10 cellular contexts compared by ENCODE assay signal in the genomic region with DNA sequence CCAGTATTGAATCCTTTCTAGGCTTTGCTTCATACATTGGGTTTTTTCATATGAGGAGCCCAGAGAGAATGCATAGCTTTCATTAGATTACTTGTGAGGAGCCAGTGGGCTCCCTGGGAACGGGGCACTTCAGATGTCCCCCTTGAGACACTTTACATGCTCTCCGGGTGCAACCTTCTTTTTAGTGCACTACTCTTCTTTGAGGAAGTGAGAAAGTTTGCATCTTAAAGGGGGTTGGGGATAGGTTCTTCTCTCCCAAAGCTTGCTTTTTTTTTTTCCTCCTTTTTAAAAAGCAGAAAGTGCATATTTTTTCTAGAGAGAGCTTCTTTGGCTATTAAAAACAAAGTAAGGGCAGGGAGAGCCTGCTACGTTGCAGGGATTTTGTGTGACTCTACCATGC. TPM values are rescaled to one million over a fixed set of nuclear protein-coding genes. Genes with fewer than 3 reads are reported as not detected.
A peak's percentile ranks its signal among the peaks of the same experiment; 100 is the strongest.
DNase-seq lines count a peak whose midpoint lies in the region; ATAC-seq and TF ChIP-seq lines count a peak whose summit lies in the region.
"Had no signal": no experiment of that assay in that cellular context is flagged by ENCODE, and none has a peak within 500 bp of the region (broad histone marks: within the 10 kb centered on the region; RNA-seq: fewer than 3 reads in every experiment).

No MANE protein-coding gene starts in this region.

- H3K36me3 ChIP-seq in DOHH2 (ENCODE audit: control insufficient read depth, low read length) (peaks cover 67% of the 10 kb centered on the region), OCI-LY1 (ENCODE audit: insufficient read depth, low read length) (peaks cover 43% of the 10 kb centered on the region), brain microvascular endothelial cell (replicated peaks) (no peaks in the 10 kb centered on the region), right lobe of liver (no peaks in the 10 kb centered on the region), SJCRH30 (peaks cover 11% of the 10 kb centered on the region)

- H3F3A ChIP-seq in DOHH2 (ENCODE audit: control insufficient read depth, insufficient read depth) (peaks cover 4% of the 10 kb centered on the region; the same call in 1 of the 2 replicates), OCI-LY1 (ENCODE audit: insufficient read depth, low read length) (no peaks in the 10 kb centered on the region)

- intact Hi-C loops in right lobe of liver (cut with DNase I) = no loop called here

- no peak for TF ChIP-seq CTCF in DOHH2 (IDR thresholded peaks at IDR 0.05; ENCODE audit: low read depth, low read length, poor library complexity, severe bottlenecking)
- TF ChIP-seq CTCF in OCI-LY1 (IDR thresholded peaks at IDR 0.05; ENCODE audit: low read length) = no peak
- TF ChIP-seq CTCF in brain microvascular endothelial cell (IDR thresholded peaks at IDR 0.05; ENCODE audit: low read depth, low read length, missing control alignments) = no peak
- TF ChIP-seq CTCF in right lobe of liver (IDR thresholded peaks at IDR 0.05) = no peak

- H3K9me2 ChIP-seq in DOHH2 (replicated peaks; ENCODE audit: control insufficient read depth, low read length) = no peaks in the 10 kb centered on the region
- no peaks in the 10 kb centered on the region for H3K9me2 ChIP-seq in OCI-LY1 (ENCODE audit: low read depth, low read length)

- H4K20me1 ChIP-seq in DOHH2 (ENCODE audit: control insufficient read depth, insufficient read depth, low read depth, low read length) (peaks cover 33% of the 10 kb centered on the region), OCI-LY1 (ENCODE audit: insufficient read depth, low read length) (no peaks in the 10 kb centered on the region)

- H3K79me2 ChIP-seq in DOHH2 (ENCODE audit: control insufficient read depth, low read length) (peaks cover 99% of the 10 kb centered on the region), OCI-LY1 (ENCODE audit: insufficient read depth, low read length) (peaks cover 79% of the 10 kb centered on the region)

- peak; percentile 27 for ATAC-seq in GM19324 (IDR thresholded peaks at IDR 0.05; ENCODE audit: low FRiP score, unreplicated experiment)
- peak; percentile 23 for ATAC-seq in HG02973 (IDR thresholded peaks at IDR 0.05; ENCODE audit: unreplicated experiment)
- ATAC-seq in right lobe of liver = no peak
- ATAC-seq: effector memory CD8-positive, alpha-beta T cell had no signal

- H2AFZ ChIP-seq in OCI-LY1 (ENCODE audit: low read length) = no peak overlapping the region

- DNase-seq in brain microvascular endothelial cell (no peak), right lobe of liver (no peak), SJCRH30 (no peak), KG1 (lab: John Stamatoyannopoulos, UW) (no peak)
- DNase-seq: effector memory CD8-positive, alpha-beta T cell; stimulated activated CD4-positive, alpha-beta T cell treated with anti-CD3 and anti-CD28 coated beads, Interleukin-12 subunit alpha, Interleukin-12 subunit beta, amount 100 ng/mL, for 4 hours had no signal

- no peak for TF ChIP-seq POLR2A in right lobe of liver (IDR thresholded peaks at IDR 0.05)

- H3K9me3 ChIP-seq in DOHH2 (ENCODE audit: control insufficient read depth, insufficient read depth, low read length) = no peaks in the 10 kb centered on the region
- H3K9me3 ChIP-seq in OCI-LY1 (ENCODE audit: low read length) = no peaks in the 10 kb centered on the region
- no peaks in the 10 kb centered on the region for H3K9me3 ChIP-seq in right lobe of liver
- H3K9me3 ChIP-seq in SJCRH30 (replicated peaks) = no peaks in the 10 kb centered on the region

- H3K4me3 ChIP-seq in DOHH2 (ENCODE audit: low read length) (peak overlapping the region; percentile 98), OCI-LY1 (ENCODE audit: low read depth, low read length, poor library complexity, severe bottlenecking) (peak overlapping the region; percentile 90), brain microvascular endothelial cell (ENCODE audit: low read depth, low read length) (no peak overlapping the region), right lobe of liver (no peak overlapping the region), SJCRH30 (no peak overlapping the region)

- WGBS in right lobe of liver (ENCODE audit: insufficient coverage, low coverage, low lambda C conversion rate, missing lambda C conversion rate) = 71% methylated on average over 3 of the region's 3 CpGs

- H3K4me1 ChIP-seq in DOHH2 (ENCODE audit: control insufficient read depth, low read length) = peaks cover 55% of the 10 kb centered on the region
- peaks cover 59% of the 10 kb centered on the region for H3K4me1 ChIP-seq in OCI-LY1 (ENCODE audit: insufficient read depth, low read length, severe bottlenecking)
- peaks cover 0 to 51% (median 18%) of the 10 kb centered on the region in 4 donors for H3K4me1 ChIP-seq in right lobe of liver
- peaks cover 12% of the 10 kb centered on the region; the same call in 1 of the 2 replicates for H3K4me1 ChIP-seq in SJCRH30

- in situ Hi-C loops in brain microvascular endothelial cell (cut with HindIII; ENCODE audit: low pct_ligation_motif_present, low sequenced_read_pairs) = no loop called here

- peak overlapping the region; percentile 38; the same call in 1 of the 2 replicates for H3K9ac ChIP-seq in OCI-LY1 (ENCODE audit: low read length)

- H3K4me2 ChIP-seq in DOHH2 (ENCODE audit: low read length) = peak overlapping the region; percentile 91
- peak overlapping the region; percentile 96 for H3K4me2 ChIP-seq in OCI-LY1 (ENCODE audit: low read length)

- H3K27me3 ChIP-seq in DOHH2 (ENCODE audit: control insufficient read depth, low read length) (no peaks in the 10 kb centered on the region), OCI-LY1 (ENCODE audit: insufficient read depth, low read length) (no peaks in the 10 kb centered on the region), brain microvascular endothelial cell (replicated peaks) (no peaks in the 10 kb centered on the region), right lobe of liver (no peaks in the 10 kb centered on the region), SJCRH30 (no peaks in the 10 kb centered on the region)

- H3K27ac ChIP-seq in DOHH2 (ENCODE audit: low read depth, low read length) = peak overlapping the region; percentile 25
- H3K27ac ChIP-seq in OCI-LY1 (ENCODE audit: low read depth, low read length, poor library complexity, severe bottlenecking) = peak overlapping the region; percentile 46
- H3K27ac ChIP-seq in brain microvascular endothelial cell = no peak overlapping the region
- no peak overlapping the region for H3K27ac ChIP-seq in right lobe of liver
- no peak overlapping the region for H3K27ac ChIP-seq in SJCRH30

RNA-seq across cellular contexts. Expression of a gene that starts 4.3 kb away (rescaled TPM):
- 100 to 1,000 TPM in 3 of 6 experiments, 10 to 100 TPM in 3; 67.2 to 152 (median 104) TPM for total RNA-seq in right lobe of liver
- 35.3 and 37.8 TPM in 2 replicates for total RNA-seq in SJCRH30 (2014; rRNA removed; shearing (Covaris generic))

Comparison
In these comparisons a context has a peak if more than half of its experiments do, and no peak if none do; other contexts are left out.
1. H3K27ac ChIP-seq: peak in DOHH2 (single experiment) and OCI-LY1 (single experiment); none in brain microvascular endothelial cell (single experiment), right lobe of liver (0 of 3) and SJCRH30 (single experiment).
2. H3K4me3 ChIP-seq: peak in DOHH2 (single experiment) and OCI-LY1 (single experiment); none in brain microvascular endothelial cell (single experiment), right lobe of liver (0 of 3) and SJCRH30 (single experiment).
3. ATAC-seq: peak in GM19324 (single experiment) and HG02973 (single experiment); none in right lobe of liver (0 of 4).